ENCODE assay signal across 8 cellular contexts in genomic region chr1:155591770-155592169, GRCh38. TPM values are rescaled to one million over a fixed set of nuclear protein-coding genes. Genes with fewer than 3 reads are reported as not detected.
A peak's percentile ranks its signal among the peaks of the same experiment; 100 is the strongest.
DNase-seq lines count a peak whose midpoint lies in the region; ATAC-seq and TF ChIP-seq lines count a peak whose summit lies in the region.

No MANE protein-coding gene starts in this region.

- no peaks in the 10 kb centered on the region for H4K20me1 ChIP-seq in SK-N-SH (ENCODE audit: insufficient read depth)

- no peak overlapping the region for H3K4me2 ChIP-seq in SK-N-SH

- TF ChIP-seq CTCF in 22Rv1 (IDR thresholded peaks at IDR 0.05), result peak; percentile 18; the same call in 1 of the 2 replicates
- TF ChIP-seq CTCF in SK-N-SH (IDR thresholded peaks at IDR 0.05), result peak; percentile 60
- TF ChIP-seq CTCF in epithelial cell of esophagus (IDR thresholded peaks at IDR 0.05; ENCODE audit: insufficient read depth, low read depth, low read length, missing control alignments), result peak; percentile 58

- H3K4me1 ChIP-seq in SK-N-SH (ENCODE audit: control insufficient read depth in 1 of 2, insufficient read depth in 2 of 2, low read depth in 1 of 2, low read length in 1 of 2), result no peaks in the 10 kb centered on the region; a peak in 1 of 4 replicates

- no peak for ATAC-seq in GM21447 (IDR thresholded peaks at IDR 0.05; ENCODE audit: unreplicated experiment)
- ATAC-seq in GM21423 (IDR thresholded peaks at IDR 0.05; ENCODE audit: unreplicated experiment), result no peak

- no peaks in the 10 kb centered on the region for H3K27me3 ChIP-seq in SK-N-SH (ENCODE audit: insufficient read depth)

- no peaks in the 10 kb centered on the region for H3K79me2 ChIP-seq in SK-N-SH (ENCODE audit: insufficient read depth)

- H3F3A ChIP-seq in SK-N-SH (replicated peaks; ENCODE audit: insufficient read depth), result no peaks in the 10 kb centered on the region

- no peaks in the 10 kb centered on the region for H3K36me3 ChIP-seq in SK-N-SH (replicated peaks in 1 of 2; ENCODE audit: control insufficient read depth in 1 of 2, insufficient read depth in 2 of 2, low read length in 1 of 2)

- 56% methylated on average over 6 of the region's 6 CpGs for whole genome bisulfite sequencing in SK-N-SH (ENCODE audit: low lambda C conversion rate)

- no peak overlapping the region for H3K27ac ChIP-seq in 22Rv1
- H3K27ac ChIP-seq in SK-N-SH (ENCODE audit: low read depth in 2 of 2, low read length in 1 of 2), result no peak overlapping the region

- no peak overlapping the region for H2AFZ ChIP-seq in SK-N-SH (ENCODE audit: low read depth)

- H3K9ac ChIP-seq in SK-N-SH, result no peak overlapping the region

- CTCF ChIA-PET in SK-N-SH (lab: Yijun Ruan, JAX), result interaction anchor here (0.9 to 2.6 kb wide), 6 partner anchors 9 to 385 kb away, joined by 3 to 13 read pairs (median 4); partner anchors contain the start of gene THBS3

- POLR2A ChIA-PET in SK-N-SH (lab: Yijun Ruan, JAX), result no interaction called here

- TF ChIP-seq RAD21 in SK-N-SH (IDR thresholded peaks at IDR 0.05; ENCODE audit: low read length), result peak; percentile 73

- no peak for TF ChIP-seq EP300 in SK-N-SH (IDR thresholded peaks at IDR 0.05; ENCODE audit: borderline replicate concordance in 1 of 2, low read depth in 1 of 2, low read length in 1 of 2)

- H3K9me2 ChIP-seq in SK-N-SH, result no peaks in the 10 kb centered on the region

- peak; percentile 71 for DNase-seq in EH (ENCODE audit: low read depth)
- DNase-seq in NCI-H1092 (lab: John Stamatoyannopoulos, UW), result peak; percentile 27
- DNase-seq in SK-N-SH, result peak; percentile 50
- DNase-seq in epithelial cell of esophagus (ENCODE audit: low read depth), result peak; percentile 71
- DNase-seq in mucosa of gallbladder (ENCODE audit: low spot score), result peak; percentile 34

- no peak overlapping the region; a peak in 1 of 4 replicates for H3K4me3 ChIP-seq in SK-N-SH (ENCODE audit: low read depth in 2 of 2, low read length in 1 of 2)
- no peak overlapping the region for H3K4me3 ChIP-seq in epithelial cell of esophagus (ENCODE audit: low read length)

- no peaks in the 10 kb centered on the region for H3K9me3 ChIP-seq in SK-N-SH

TF ChIP-seq in SK-N-SH, 30 proteins besides CTCF, POLR2A, EP300 and RAD21:
- no peak for TF ChIP-seq IRF3 (IDR thresholded peaks at IDR 0.05; ENCODE audit: low read depth, low read length)
- TF ChIP-seq SMC3 (IDR thresholded peaks at IDR 0.05; ENCODE audit: low read depth, low read length), result peak; percentile 43; the same call in 1 of the 2 replicates

RNA-seq across cellular contexts. Expression of gene MSTO1, which starts 18.2 kb away (rescaled TPM):
- 22.4 and 27.0 TPM in 2 replicates for polyA plus RNA-seq in SK-N-SH (2012; rRNA removed)
- polyA plus RNA-seq in SK-N-SH (2012; cell fraction: cytosol; rRNA removed), result 9.2 and 12.0 TPM in 2 replicates
- 107 and 118 TPM in 2 replicates for polyA plus RNA-seq in SK-N-SH (2012; cell fraction: nucleus; rRNA removed)
- 29.9 TPM for total RNA-seq in mucosa of gallbladder

RNA-seq across cellular contexts. Expression of gene ASH1L, which starts 29.2 kb away (rescaled TPM):
- 13.4 and 13.7 TPM in 2 replicates for polyA plus RNA-seq in SK-N-SH (2012; rRNA removed)
- 9.2 and 11.7 TPM in 2 replicates for polyA plus RNA-seq in SK-N-SH (2012; cell fraction: cytosol; rRNA removed)
- 23.1 and 33.8 TPM in 2 replicates for polyA plus RNA-seq in SK-N-SH (2012; cell fraction: nucleus; rRNA removed)
- total RNA-seq in mucosa of gallbladder, result 52.2 TPM
